Comparison of ENCODE assay signal across 8 cellular contexts in genomic region chr12:71686658-71687025, GRCh38. TPM values are rescaled to one million over a fixed set of nuclear protein-coding genes. Genes with fewer than 3 reads are reported as not detected.
DNase-seq lines count a peak whose midpoint lies in the region; ATAC-seq and TF ChIP-seq lines count a peak whose summit lies in the region.

No MANE protein-coding gene starts in this region.

- no peaks in the 10 kb centered on the region for H3K27me3 ChIP-seq in hepatocyte

- CTCF ChIA-PET in activated CD4-positive, alpha-beta T cell treated with anti-CD3 and anti-CD28 coated beads for 36 hours (lab: Charles Lee), result interaction anchor here (0.5 to 4.9 kb wide), 8 partner anchors 9 to 1963 kb away, joined by 3 to 44 read pairs (median 10); partner anchors contain the start of genes THAP2 and ZFC3H1

- H3K27ac ChIP-seq in VCaP (peak overlapping the region; percentile 86), hepatocyte (peak overlapping the region; percentile 82)

- H3K36me3 ChIP-seq in hepatocyte (replicated peaks; ENCODE audit: insufficient read depth, low read depth), result no peaks in the 10 kb centered on the region

- POLR2A ChIA-PET in activated CD4-positive, alpha-beta T cell treated with anti-CD3 and anti-CD28 coated beads for 36 hours (lab: Charles Lee), result interaction anchor here (0.9 to 4.4 kb wide), 3 partner anchors 23 to 68 kb away, joined by 3 to 55 read pairs (median 4); partner anchors contain the start of genes RAB21, THAP2 and ZFC3H1

- no peaks in the 10 kb centered on the region for H3K27me3 Mint-ChIP-seq in activated CD4-positive, alpha-beta T cell treated with anti-CD3 and anti-CD28 coated beads for 36 hours
- H3K27me3 Mint-ChIP-seq in stimulated activated naive CD8-positive, alpha-beta T cell treated with anti-CD3 and anti-CD28 coated beads, Interleukin-15, amount 100 ng/mL, for 72 hours, result no peaks in the 10 kb centered on the region

- no peaks in the 10 kb centered on the region for H3K9me2 ChIP-seq in hepatocyte (replicated peaks; ENCODE audit: insufficient read depth)

- no peaks in the 10 kb centered on the region for H3K9me3 ChIP-seq in hepatocyte (ENCODE audit: low read depth)

- DNase-seq in activated CD4-positive, alpha-beta T cell treated with anti-CD3 and anti-CD28 coated beads for 36 hours, result no peak
- no peak for DNase-seq in activated CD4-positive, alpha-beta T cell treated with anti-CD3 and anti-CD28 coated beads for 4 hours
- DNase-seq in hepatocyte (ENCODE audit: low spot score) (no peak), head of caudate nucleus (no peak), HPDE6-E6E7 (ENCODE audit: extremely low spot score) (no peak), NCI-H2196 treated with DMSO at 0.1 percent for 48 hours (lab: John Stamatoyannopoulos, UW; ENCODE audit: unreplicated experiment) (no peak)
- DNase-seq in stimulated activated naive CD8-positive, alpha-beta T cell treated with anti-CD3 and anti-CD28 coated beads, Interleukin-15, amount 100 ng/mL, for 72 hours, result no peak

- TF ChIP-seq CTCF in VCaP (conservative IDR thresholded peaks at IDR 0.05), result no peak
- TF ChIP-seq CTCF in hepatocyte (IDR thresholded peaks at IDR 0.05; ENCODE audit: poor library complexity), result no peak

- H3K4me3 Mint-ChIP-seq in activated CD4-positive, alpha-beta T cell treated with anti-CD3 and anti-CD28 coated beads for 36 hours, result peak overlapping the region; percentile 87
- peak overlapping the region; percentile 89 to 98 for H3K4me3 Mint-ChIP-seq in stimulated activated naive CD8-positive, alpha-beta T cell treated with anti-CD3 and anti-CD28 coated beads, Interleukin-15, amount 100 ng/mL, for 72 hours

- peaks cover 17% of the 10 kb centered on the region for H3K4me1 Mint-ChIP-seq in activated CD4-positive, alpha-beta T cell treated with anti-CD3 and anti-CD28 coated beads for 36 hours
- peaks cover 10% of the 10 kb centered on the region for H3K4me1 Mint-ChIP-seq in stimulated activated naive CD8-positive, alpha-beta T cell treated with anti-CD3 and anti-CD28 coated beads, Interleukin-15, amount 100 ng/mL, for 72 hours

- H3K9me3 Mint-ChIP-seq in activated CD4-positive, alpha-beta T cell treated with anti-CD3 and anti-CD28 coated beads for 36 hours (ENCODE audit: low read depth), result no peaks in the 10 kb centered on the region
- H3K9me3 Mint-ChIP-seq in stimulated activated naive CD8-positive, alpha-beta T cell treated with anti-CD3 and anti-CD28 coated beads, Interleukin-15, amount 100 ng/mL, for 72 hours, result no peaks in the 10 kb centered on the region

- intact Hi-C loops in activated CD4-positive, alpha-beta T cell treated with anti-CD3 and anti-CD28 coated beads for 36 hours (cut with DNase I, micrococcal nuclease), result loop anchor here (1.0 to 5.0 kb wide), 6 partner anchors 22 to 1319 kb away; partner anchors contain the start of genes RAB21 (in 2 of the 2), KCNMB4 (in 1 of the 2), TBC1D15 (in 1 of the 2) and THAP2 (in 1 of the 2)
- intact Hi-C loops in head of caudate nucleus (cut with DNase I), result loop anchor here (1.0 to 5.0 kb wide), 2 partner anchors 23 to 66 kb away; partner anchors contain the start of genes RAB21 and ZFC3H1

- H3K79me2 ChIP-seq in hepatocyte, result peaks cover 22% of the 10 kb centered on the region

- H3K27ac Mint-ChIP-seq in activated CD4-positive, alpha-beta T cell treated with anti-CD3 and anti-CD28 coated beads for 36 hours, result peak overlapping the region; percentile 91
- H3K27ac Mint-ChIP-seq in stimulated activated naive CD8-positive, alpha-beta T cell treated with anti-CD3 and anti-CD28 coated beads, Interleukin-15, amount 100 ng/mL, for 72 hours, result peak overlapping the region; percentile 77 to 78

- H2AFZ ChIP-seq in hepatocyte, result peak overlapping the region; percentile 83

- H3K36me3 Mint-ChIP-seq in activated CD4-positive, alpha-beta T cell treated with anti-CD3 and anti-CD28 coated beads for 36 hours (ENCODE audit: low read depth), result peaks cover under 1% of the 10 kb centered on the region

- peak overlapping the region; percentile 50 for H3K4me3 ChIP-seq in hepatocyte

- peak overlapping the region; percentile 85 for H3K4me2 ChIP-seq in hepatocyte

- ATAC-seq in activated CD4-positive, alpha-beta T cell treated with anti-CD3 and anti-CD28 coated beads for 36 hours, result peak; percentile 39
- peak; percentile 11 for ATAC-seq in stimulated activated naive CD8-positive, alpha-beta T cell treated with anti-CD3 and anti-CD28 coated beads, Interleukin-15, amount 100 ng/mL, for 72 hours

- no peaks in the 10 kb centered on the region for H4K20me1 ChIP-seq in hepatocyte (ENCODE audit: insufficient read depth, poor library complexity, severe bottlenecking)

- peaks cover 14% of the 10 kb centered on the region for H3K4me1 ChIP-seq in hepatocyte (ENCODE audit: insufficient read depth)

- 7% methylated on average over 3 of the region's 3 CpGs for whole genome bisulfite sequencing in hepatocyte (ENCODE audit: low lambda C conversion rate, missing lambda C conversion rate)

RNA-seq across cellular contexts. Expression of gene TMEM19, which starts 0.8 kb away (rescaled TPM):
- total RNA-seq in activated CD4-positive, alpha-beta T cell treated with anti-CD3 and anti-CD28 coated beads for 36 hours, result 10 to 100 TPM in 1 of 2 experiments, 1 to 10 TPM in 1; 6.1 to 12.9 TPM
- 24.8 and 28.2 TPM in 2 replicates for total RNA-seq in hepatocyte
- 19.4 and 24.1 TPM in 2 replicates for polyA plus RNA-seq in hepatocyte

RNA-seq across cellular contexts. Expression of gene THAP2, which starts 22.5 kb away (rescaled TPM):
- 10 to 100 TPM in 1 of 2 experiments, 1 to 10 TPM in 1; 8.7 to 11.8 TPM for total RNA-seq in activated CD4-positive, alpha-beta T cell treated with anti-CD3 and anti-CD28 coated beads for 36 hours
- 6.1 and 7.0 TPM in 2 replicates for total RNA-seq in hepatocyte
- 6.1 and 6.9 TPM in 2 replicates for polyA plus RNA-seq in hepatocyte

RNA-seq across cellular contexts. Expression of gene ZFC3H1, which starts 23.0 kb away (rescaled TPM):
- 10 to 100 TPM; 57.1 to 71.5 TPM for total RNA-seq in activated CD4-positive, alpha-beta T cell treated with anti-CD3 and anti-CD28 coated beads for 36 hours
- total RNA-seq in hepatocyte, result 46.4 and 48.6 TPM in 2 replicates
- polyA plus RNA-seq in hepatocyte, result 28.0 and 45.5 TPM in 2 replicates
